13 cellular contexts compared by ENCODE assay signal in the genomic region with DNA sequence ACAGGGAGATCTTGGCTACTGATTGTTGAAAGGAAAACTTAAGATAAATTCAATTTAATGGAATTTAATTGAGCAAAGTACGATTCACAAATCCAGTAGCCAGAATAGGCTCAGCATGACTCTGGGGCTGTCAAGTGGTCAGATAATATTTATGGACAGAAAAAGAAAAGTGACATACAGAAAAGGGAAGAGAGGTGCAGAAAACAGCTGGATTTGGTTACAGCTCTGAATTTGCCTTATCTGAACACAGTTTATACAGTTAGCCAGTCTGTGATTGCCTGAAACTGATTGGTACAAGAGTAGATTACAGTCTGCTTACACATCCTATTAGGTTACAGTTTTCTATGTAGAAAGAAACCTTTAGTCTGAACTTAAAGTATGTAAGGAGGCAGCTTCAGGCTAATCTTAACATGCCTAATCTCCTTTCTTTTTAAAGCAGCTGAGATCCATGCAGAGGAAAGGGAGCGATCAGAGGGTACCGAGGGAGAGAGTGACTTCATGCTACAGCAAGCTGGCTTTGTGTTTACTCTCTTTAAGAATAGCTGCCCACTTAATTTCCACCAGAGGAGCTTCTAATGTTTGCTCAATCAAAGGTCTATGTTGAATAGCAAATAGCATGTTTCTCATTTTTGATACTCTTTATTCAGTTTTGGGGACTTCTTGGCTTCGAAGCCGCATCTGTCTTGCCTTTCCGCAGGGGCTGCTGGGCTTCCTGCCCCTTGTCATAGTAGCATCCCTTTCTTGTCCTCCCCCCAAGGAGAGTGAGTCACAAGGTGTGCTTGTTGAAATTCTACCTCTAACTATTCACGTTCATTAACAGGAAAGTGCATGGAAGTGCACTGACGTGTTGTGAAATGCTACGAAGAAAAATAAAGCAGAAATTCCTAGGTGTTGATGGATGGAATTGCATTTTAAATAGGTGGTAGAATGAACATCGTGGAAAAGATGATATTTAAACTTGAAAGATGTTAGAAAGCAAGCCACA.
"Had no signal": no experiment of that assay in that cellular context is flagged by ENCODE, and none has a peak within 500 bp of the region (broad histone marks: within the 10 kb centered on the region; RNA-seq: fewer than 3 reads in every experiment).

No MANE protein-coding gene starts in this region.

- H3K27ac ChIP-seq: gastroesophageal sphincter, neutrophil, skin epidermis had no signal

- H3K9me3 ChIP-seq: gastroesophageal sphincter, neutrophil had no signal

- DNase-seq: activated CD4-positive, alpha-beta memory T cell treated with anti-CD3 and anti-CD28 coated beads for 36 hours; activated gamma-delta T cell; activated T-cell treated with anti-CD3 and anti-CD28 coated beads, Interleukin-2, amount 50 U/mL, for 4 hours; amygdala; effector memory CD4-positive, alpha-beta T cell; hippocampal formation had no signal

- H3K9me3 Mint-ChIP-seq: activated CD4-positive, alpha-beta memory T cell treated with anti-CD3 and anti-CD28 coated beads for 36 hours; activated T-cell treated with anti-CD3 and anti-CD28 coated beads, Interleukin-2, amount 50 U/mL, for 4 hours; mesothelial cell of epicardium had no signal

- H3K27me3 Mint-ChIP-seq: activated CD4-positive, alpha-beta memory T cell treated with anti-CD3 and anti-CD28 coated beads for 36 hours; activated naive CD8-positive, alpha-beta T cell; brain had no signal

- H3K4me3 ChIP-seq: gastroesophageal sphincter, skin epidermis had no signal

- H3K4me3 Mint-ChIP-seq: activated CD4-positive, alpha-beta memory T cell treated with anti-CD3 and anti-CD28 coated beads for 36 hours; activated naive CD8-positive, alpha-beta T cell; activated T-cell treated with anti-CD3 and anti-CD28 coated beads, Interleukin-2, amount 50 U/mL, for 4 hours; mesothelial cell of epicardium had no signal

- ATAC-seq: activated T-cell treated with anti-CD3 and anti-CD28 coated beads, Interleukin-2, amount 50 U/mL, for 4 hours; gastroesophageal sphincter had no signal

- H3K36me3 Mint-ChIP-seq: activated CD4-positive, alpha-beta memory T cell treated with anti-CD3 and anti-CD28 coated beads for 36 hours; activated naive CD8-positive, alpha-beta T cell; brain; mesothelial cell of epicardium had no signal

- FAIRE-seq: urothelium cell line had no signal

- H3K27ac Mint-ChIP-seq: activated CD4-positive, alpha-beta memory T cell treated with anti-CD3 and anti-CD28 coated beads for 36 hours; activated naive CD8-positive, alpha-beta T cell; mesothelial cell of epicardium had no signal

- H3K27me3 ChIP-seq: gastroesophageal sphincter, neutrophil had no signal

- H3K36me3 ChIP-seq: gastroesophageal sphincter, neutrophil had no signal
